In genomic region chr9:136926749-136927148, GRCh38 we compare ENCODE assay signal across 18 cellular contexts. TPM values are rescaled to one million over a fixed set of nuclear protein-coding genes. Genes with fewer than 3 reads are reported as not detected.
DNase-seq lines count a peak whose midpoint lies in the region; ATAC-seq and TF ChIP-seq lines count a peak whose summit lies in the region.
"Had no signal": no experiment of that assay in that cellular context is flagged by ENCODE, and none has a peak within 500 bp of the region (broad histone marks: within the 10 kb centered on the region; RNA-seq: fewer than 3 reads in every experiment).

No MANE protein-coding gene starts in this region.

- H3K4me1 ChIP-seq in psoas muscle, result peaks cover 56% of the 10 kb centered on the region

- peak overlapping the region; percentile 46 to 74 for H3K27ac Mint-ChIP-seq in natural killer cell treated with Interleukin-12 subunit alpha and Interleukin-12 subunit beta and Interleukin-15 and Interleukin-18, amount 100 ng/mL, for 72 hours
- H3K27ac Mint-ChIP-seq in natural killer cell (no peak overlapping the region), endothelial cell (ENCODE audit: unreplicated experiment) (no peak overlapping the region)
- H3K27ac Mint-ChIP-seq: CD4-positive, CD25-positive, alpha-beta regulatory T cell had no signal

- peaks cover 0 to 37% of the 10 kb centered on the region in 2 donors for H3K36me3 ChIP-seq in psoas muscle (ENCODE audit: insufficient read depth in 1 of 2, low read depth in 1 of 2)

- no peaks in the 10 kb centered on the region for H3K27me3 Mint-ChIP-seq in natural killer cell treated with Interleukin-12 subunit alpha and Interleukin-12 subunit beta and Interleukin-15 and Interleukin-18, amount 100 ng/mL, for 72 hours
- no peaks in the 10 kb centered on the region for H3K27me3 Mint-ChIP-seq in natural killer cell (ENCODE audit: low read depth in 2 of 2)
- H3K27me3 Mint-ChIP-seq in endothelial cell (ENCODE audit: unreplicated experiment), result peaks cover 3% of the 10 kb centered on the region
- H3K27me3 Mint-ChIP-seq: CD4-positive, CD25-positive, alpha-beta regulatory T cell had no signal

- 90 to 92% (median 91%) methylated on average over 13 of the region's 13 CpGs for WGBS in psoas muscle, 3 donors

- no peak for DNase-seq in natural killer cell treated with Interleukin-12 subunit alpha and Interleukin-12 subunit beta and Interleukin-15 and Interleukin-18, amount 100 ng/mL, for 72 hours (ENCODE audit: low spot score)
- DNase-seq in natural killer cell (no peak), endothelial cell (ENCODE audit: low spot score) (no peak), psoas muscle (no peak), Ammon's horn (ENCODE audit: low spot score) (no peak), SKM-1 (lab: John Stamatoyannopoulos, UW; ENCODE audit: unreplicated experiment) (no peak)
- DNase-seq: CD4-positive, CD25-positive, alpha-beta regulatory T cell; DMS79; MG63; NCI-H1417; NCI-H1694 treated with DMSO at 0.1 percent for 48 hours; NCI-H446; NCI-H526; OCI-M1 had no signal

- no peak for ATAC-seq in natural killer cell treated with Interleukin-12 subunit alpha and Interleukin-12 subunit beta and Interleukin-15 and Interleukin-18, amount 100 ng/mL, for 72 hours
- no peak for ATAC-seq in natural killer cell
- ATAC-seq in psoas muscle, result no peak
- no peak for ATAC-seq in HG02885 (IDR thresholded peaks at IDR 0.05; ENCODE audit: poor library complexity, unreplicated experiment)
- ATAC-seq: Right ventricle myocardium inferior had no signal

- TF ChIP-seq CTCF in natural killer cell (IDR thresholded peaks at IDR 0.05) (no peak), endothelial cell (IDR thresholded peaks at IDR 0.05; ENCODE audit: unreplicated experiment) (no peak), psoas muscle (IDR thresholded peaks at IDR 0.05) (no peak)

- peaks cover 6% of the 10 kb centered on the region for H3K36me3 Mint-ChIP-seq in natural killer cell treated with Interleukin-12 subunit alpha and Interleukin-12 subunit beta and Interleukin-15 and Interleukin-18, amount 100 ng/mL, for 72 hours
- H3K36me3 Mint-ChIP-seq in natural killer cell (no peaks in the 10 kb centered on the region), endothelial cell (ENCODE audit: low read depth, unreplicated experiment) (peaks cover 16% of the 10 kb centered on the region)

- H3K4me1 Mint-ChIP-seq in natural killer cell treated with Interleukin-12 subunit alpha and Interleukin-12 subunit beta and Interleukin-15 and Interleukin-18, amount 100 ng/mL, for 72 hours (ENCODE audit: low read depth in 2 of 2), result peaks cover 7 to 19% of the 10 kb centered on the region in 2 donors
- H3K4me1 Mint-ChIP-seq in natural killer cell (peaks cover 0 to 10% of the 10 kb centered on the region in 2 donors), endothelial cell (ENCODE audit: unreplicated experiment) (peaks cover 20% of the 10 kb centered on the region)

- no peak overlapping the region for H3K4me3 ChIP-seq in psoas muscle
- H3K4me3 ChIP-seq: MG63 had no signal

- no peaks in the 10 kb centered on the region for H3K9me3 Mint-ChIP-seq in natural killer cell treated with Interleukin-12 subunit alpha and Interleukin-12 subunit beta and Interleukin-15 and Interleukin-18, amount 100 ng/mL, for 72 hours
- H3K9me3 Mint-ChIP-seq in natural killer cell (no peaks in the 10 kb centered on the region), endothelial cell (ENCODE audit: unreplicated experiment) (no peaks in the 10 kb centered on the region)
- H3K9me3 Mint-ChIP-seq: CD4-positive, CD25-positive, alpha-beta regulatory T cell had no signal

- H3K27me3 ChIP-seq in psoas muscle (ENCODE audit: insufficient read depth in 3 of 3, low read length in 2 of 3), result no peaks in the 10 kb centered on the region
- H3K27me3 ChIP-seq: MG63 had no signal

- peak overlapping the region; percentile 98 for H3K27ac ChIP-seq in psoas muscle

- no peaks in the 10 kb centered on the region for H3K9me3 ChIP-seq in psoas muscle

- no peak overlapping the region for H3K4me3 Mint-ChIP-seq in natural killer cell treated with Interleukin-12 subunit alpha and Interleukin-12 subunit beta and Interleukin-15 and Interleukin-18, amount 100 ng/mL, for 72 hours
- H3K4me3 Mint-ChIP-seq in natural killer cell (no peak overlapping the region), endothelial cell (ENCODE audit: unreplicated experiment) (peak overlapping the region; percentile 32)
- H3K4me3 Mint-ChIP-seq: CD4-positive, CD25-positive, alpha-beta regulatory T cell had no signal

- intact Hi-C loops in natural killer cell (cut with micrococcal nuclease), result no loop called here
- intact Hi-C loops in psoas muscle (cut with DNase I), result loop anchor here (5.0 kb wide), 3 partner anchors 59 to 79 kb away; partner anchors contain the start of genes EDF1 (in 1 of the 2), MAMDC4 (in 1 of the 2) and PHPT1 (in 1 of the 2)

RNA-seq across cellular contexts. Expression of gene FBXW5, which starts 17.8 kb away (rescaled TPM):
- total RNA-seq in natural killer cell treated with Interleukin-12 subunit alpha and Interleukin-12 subunit beta and Interleukin-15 and Interleukin-18, amount 100 ng/mL, for 72 hours, result 100 to 1,000 TPM; 102 to 155 TPM
- total RNA-seq in natural killer cell, result 100 to 1,000 TPM; 117 to 144 (median 136) TPM
- 100.0 TPM for total RNA-seq in endothelial cell (ENCODE audit: unreplicated experiment)
- total RNA-seq in psoas muscle, result 100 to 1,000 TPM; 135 to 236 (median 171) TPM
- 100 to 1,000 TPM; 202 to 261 (median 213) TPM for polyA plus RNA-seq in psoas muscle

RNA-seq across cellular contexts. Expression of gene C8G, which starts 18.3 kb away (rescaled TPM):
- 1 to 10 TPM; 2.4 to 2.5 TPM for total RNA-seq in natural killer cell treated with Interleukin-12 subunit alpha and Interleukin-12 subunit beta and Interleukin-15 and Interleukin-18, amount 100 ng/mL, for 72 hours
- total RNA-seq in natural killer cell (1 to 10 TPM; 3.9 to 8.5 (median 7.3) TPM), endothelial cell (ENCODE audit: unreplicated experiment) (1.1 TPM), psoas muscle (1 to 10 TPM; 1.7 to 7.9 (median 5.9) TPM)
- polyA plus RNA-seq in psoas muscle, result 1 to 10 TPM; 3.4 to 6.0 (median 4.5) TPM
- total RNA-seq: LHCN-M2 had no signal

RNA-seq across cellular contexts. Expression of gene LCN12, which starts 25.3 kb away (rescaled TPM):
- 1 to 10 TPM; 2.0 to 2.2 TPM for total RNA-seq in natural killer cell treated with Interleukin-12 subunit alpha and Interleukin-12 subunit beta and Interleukin-15 and Interleukin-18, amount 100 ng/mL, for 72 hours
- 10 to 100 TPM in 1 of 3 donors, 1 to 10 TPM in 2; 9.2 to 11.3 (median 9.8) TPM for total RNA-seq in natural killer cell
- 1.5 TPM for total RNA-seq in endothelial cell (ENCODE audit: unreplicated experiment)
- total RNA-seq in psoas muscle, result 1 to 10 TPM in 1 of 4 donors, under 1 TPM in 2, not detected in 1; 0.38 to 1.5 (median 0.48) TPM
- under 1 TPM; 0.06 to 0.17 (median 0.13) TPM for polyA plus RNA-seq in psoas muscle
- total RNA-seq: A673, LHCN-M2 had no signal
- polyA plus RNA-seq: CD4-positive, CD25-positive, alpha-beta regulatory T cell had no signal

RNA-seq across cellular contexts. Expression of gene TRAF2, which starts 40.4 kb away (rescaled TPM):
- 100 to 1,000 TPM in 1 of 2 donors, 10 to 100 TPM in 1; 55.7 to 107 TPM for total RNA-seq in natural killer cell treated with Interleukin-12 subunit alpha and Interleukin-12 subunit beta and Interleukin-15 and Interleukin-18, amount 100 ng/mL, for 72 hours
- total RNA-seq in natural killer cell (10 to 100 TPM; 17.4 to 35.5 (median 25.0) TPM), endothelial cell (ENCODE audit: unreplicated experiment) (21.7 TPM), psoas muscle (10 to 100 TPM in 2 of 4 donors, 1 to 10 TPM in 2; 5.4 to 13.2 (median 9.4) TPM)
- 10 to 100 TPM in 2 of 3 donors, 1 to 10 TPM in 1; 8.6 to 15.9 (median 11.1) TPM for polyA plus RNA-seq in psoas muscle

RNA-seq across cellular contexts. Expression of gene PTGDS, which starts 50.6 kb away (rescaled TPM):
- 1 to 10 TPM; 1.7 to 4.4 TPM for total RNA-seq in natural killer cell treated with Interleukin-12 subunit alpha and Interleukin-12 subunit beta and Interleukin-15 and Interleukin-18, amount 100 ng/mL, for 72 hours
- 100 to 1,000 TPM; 157 to 361 (median 296) TPM for total RNA-seq in natural killer cell
- not detected for total RNA-seq in endothelial cell (ENCODE audit: unreplicated experiment)
- 100 to 1,000 TPM in 1 of 4 donors, 10 to 100 TPM in 3; 23.3 to 130 (median 74.3) TPM for total RNA-seq in psoas muscle
- polyA plus RNA-seq in psoas muscle, result 10 to 100 TPM; 29.9 to 37.9 (median 37.8) TPM
- total RNA-seq: A673 had no signal

Comparison
In these comparisons a context has a peak if more than half of its experiments do, and no peak if none do; other contexts are left out.
1. H3K27ac Mint-ChIP-seq: peak in natural killer cell treated with Interleukin-12 subunit alpha and Interleukin-12 subunit beta and Interleukin-15 and Interleukin-18, amount 100 ng/mL, for 72 hours (2 of 2); none in natural killer cell (0 of 2) and endothelial cell (single experiment).